Comparison of ENCODE assay signal across 10 cellular contexts in genomic region chr2:120509991-120510735, GRCh38.
"Had no signal": no experiment of that assay in that cellular context is flagged by ENCODE, and none has a peak within 500 bp of the region (broad histone marks: within the 10 kb centered on the region; RNA-seq: fewer than 3 reads in every experiment).

No MANE protein-coding gene starts in this region.

- H3K4me3 ChIP-seq: ascending aorta, pancreas, skin epidermis, transverse colon had no signal

- H3K36me3 ChIP-seq: ascending aorta, pancreas, transverse colon had no signal

- H3K27me3 ChIP-seq: ascending aorta, pancreas had no signal

- H3K4me1 ChIP-seq: pancreas, transverse colon had no signal

- H3K27ac ChIP-seq: ascending aorta, pancreas, skin epidermis, transverse colon had no signal

- DNase-seq: activated naive CD4-positive, alpha-beta T cell treated with Interleukin-2 at 50 U/mL for 16 hours; kidney glomerular epithelial cell; retina; stimulated activated naive CD8-positive, alpha-beta T cell treated with anti-CD3 and anti-CD28 coated beads, Interleukin-15, Interleukin-2, amounts not matched to agents 100 U/mL and 50 U/mL, for 24 hours; SW 1271; transverse colon had no signal

- H3K9me3 ChIP-seq: ascending aorta, pancreas, transverse colon had no signal

- ATAC-seq: activated CD4-positive, CD25-positive, alpha-beta regulatory T cell treated with anti-CD3 and anti-CD28 coated beads, Interleukin-2, amount 50 U/mL, for 24 hours; stimulated activated naive CD8-positive, alpha-beta T cell treated with anti-CD3 and anti-CD28 coated beads, Interleukin-15, Interleukin-2, amounts not matched to agents 100 U/mL and 50 U/mL, for 24 hours had no signal
